Comparison of ENCODE assay signal across 1 cellular context in genomic region chr3:42053476-42053875, GRCh38.
TF ChIP-seq lines count a peak whose summit lies in the region.

No MANE protein-coding gene starts in this region.

TF ChIP-seq in H1, 55 proteins besides CTCF, POLR2A, EP300 and RAD21:
- no peak for TF ChIP-seq SIX5 (IDR thresholded peaks at IDR 0.05; ENCODE audit: low read depth, low read length)
- no peak for TF ChIP-seq NANOG (IDR thresholded peaks at IDR 0.05; ENCODE audit: insufficient read depth, low read depth, low read length, poor library complexity, severe bottlenecking)
- no peak for TF ChIP-seq USF2 (IDR thresholded peaks at IDR 0.05; ENCODE audit: low read length)
- no peak for TF ChIP-seq MAFK (IDR thresholded peaks at IDR 0.05; ENCODE audit: low read depth, low read length)
- TF ChIP-seq KDM5A (IDR thresholded peaks at IDR 0.05; ENCODE audit: low read length) = no peak
